8 cellular contexts compared by ENCODE assay signal in the genomic region with DNA sequence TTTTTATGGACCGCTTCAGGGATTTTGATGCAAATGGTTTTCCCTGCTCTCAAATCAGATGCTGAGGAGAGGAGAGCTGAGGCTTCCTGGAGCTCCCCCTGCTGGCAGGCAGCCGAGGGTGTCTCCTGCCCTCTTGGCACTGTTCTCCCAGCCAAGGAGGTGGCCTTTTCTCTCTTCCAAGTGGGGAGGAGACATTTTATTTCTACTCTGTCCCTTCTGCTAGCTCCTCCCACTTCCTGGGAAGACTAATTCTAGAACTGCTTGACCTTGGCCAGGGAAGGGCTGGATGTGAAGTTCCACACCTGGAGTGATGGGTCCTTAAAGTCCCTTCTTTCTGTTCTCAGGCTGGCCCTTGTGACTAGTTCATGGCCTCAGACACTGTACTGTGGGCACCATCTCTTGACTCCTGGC. TPM values are rescaled to one million over a fixed set of nuclear protein-coding genes. Genes with fewer than 3 reads are reported as not detected.
DNase-seq lines count a peak whose midpoint lies in the region; ATAC-seq and TF ChIP-seq lines count a peak whose summit lies in the region.

No MANE protein-coding gene starts in this region.

- ATAC-seq in GM19452 (IDR thresholded peaks at IDR 0.05; ENCODE audit: unreplicated experiment) = no peak

- H2BK5ac ChIP-seq in H9 (ENCODE audit: insufficient read length, low read length) = no peak overlapping the region

- no peak overlapping the region for H4K91ac ChIP-seq in H9 (ENCODE audit: insufficient read length, low read depth, low read length)

- peak overlapping the region; percentile 18 for H3K4me3 ChIP-seq in BJ (ENCODE audit: low read depth, low read length)

- peaks cover 57 to 74% of the 10 kb centered on the region in 2 experiments for H3K4me1 Mint-ChIP-seq in H9

- H3K23ac ChIP-seq in H9 (ENCODE audit: insufficient read length, low read depth, low read length) = no peak overlapping the region

- no peaks in the 10 kb centered on the region for H3K79me1 ChIP-seq in H9 (ENCODE audit: insufficient read depth, low read depth, low read length, poor library complexity, severe bottlenecking)

- no CpG with 5 or more reads among the region's 2 CpGs for WGBS in H9 (ENCODE audit: extremely low coverage, insufficient read length, low lambda C conversion rate)

- H4K20me1 ChIP-seq in H9 (ENCODE audit: control insufficient read depth, insufficient read depth, insufficient read length) = no peaks in the 10 kb centered on the region

- peak overlapping the region; percentile 17 for H3K18ac ChIP-seq in H9 (ENCODE audit: insufficient read length, low read depth, low read length)

- H3K4ac ChIP-seq in H9 (ENCODE audit: low read depth, low read length) = no peak overlapping the region; the same call in 1 of the 2 replicates

- H3K27ac Mint-ChIP-seq in H9 = peak overlapping the region; percentile 47 to 77 (median 68); a peak in 5 of 7 replicates

- H4K8ac ChIP-seq in H9 (replicated peaks; ENCODE audit: insufficient read length, low read depth, low read length) = no peak overlapping the region

- no peak overlapping the region for H3T11ph ChIP-seq in H9 (ENCODE audit: low read length)

- CTCF ChIA-PET in BJ (lab: Yijun Ruan, JAX) = interaction anchor here (0.7 to 16.9 kb wide), 34 partner anchors 9 to 573 kb away, joined by 3 to 335 read pairs (median 4); a partner anchor contains a TSS

- peaks cover 13 to 41% (median 25%) of the 10 kb centered on the region in 3 experiments; a peak in 6 of 7 replicates for H3K36me3 Mint-ChIP-seq in H9 (ENCODE audit: insufficient read depth in 1 of 3, low read depth in 3 of 3)

- no peak overlapping the region for H2AK5ac ChIP-seq in H9 (ENCODE audit: insufficient read length, low read length)

- peak overlapping the region; percentile 24 for H2BK120ac ChIP-seq in H9 (ENCODE audit: low read depth, low read length, poor library complexity, severe bottlenecking)

- no peaks in the 10 kb centered on the region for H3K9me3 ChIP-seq in H9 (ENCODE audit: control insufficient read depth, low read depth, low read length)

- no peaks in the 10 kb centered on the region for H3K27me3 ChIP-seq in BJ (ENCODE audit: control insufficient read depth, insufficient read depth, low read length)
- no peaks in the 10 kb centered on the region for H3K27me3 ChIP-seq in H9 (ENCODE audit: insufficient read depth, low read length)

- no peak overlapping the region for H3K9ac ChIP-seq in H9 (ENCODE audit: extremely low read depth, insufficient read length, low read length)

- peaks cover 14% of the 10 kb centered on the region; the same call in 1 of the 2 replicates for H3K4me1 ChIP-seq in H9 (ENCODE audit: insufficient read depth, low read length)

- peaks cover 5% of the 10 kb centered on the region for H3K23me2 ChIP-seq in H9 (ENCODE audit: insufficient read length, low read depth, low read length, poor library complexity, severe bottlenecking)

- no peak overlapping the region for H2BK12ac ChIP-seq in H9 (ENCODE audit: insufficient read length, low read depth, low read length)

- no peaks in the 10 kb centered on the region; a peak in 1 of 5 replicates for H3K9me3 Mint-ChIP-seq in H9

- H3K27ac ChIP-seq in H9 (ENCODE audit: insufficient read length, low read depth, low read length) (no peak overlapping the region), epithelial cell of prostate (peak overlapping the region; percentile 100)

- no peak overlapping the region for H2BK20ac ChIP-seq in H9 (ENCODE audit: low read depth, low read length, poor library complexity, severe bottlenecking)

- no peak overlapping the region for H2AFZ ChIP-seq in H9 (ENCODE audit: low read length)

- POLR2A ChIA-PET in BJ (lab: Charles Lee) = interaction anchor here (0.6 to 2.0 kb wide), 5 partner anchors 31 to 634 kb away, joined by 3 to 16 read pairs (median 4); no protein-coding TSS in a partner anchor

- H3K79me2 ChIP-seq in H9 (ENCODE audit: insufficient read depth, low read length) = no peaks in the 10 kb centered on the region

- peak; percentile 98 for TF ChIP-seq CTCF in BJ (IDR thresholded peaks at IDR 0.05; ENCODE audit: insufficient read depth, low read depth, low read length)
- TF ChIP-seq CTCF in H9 (conservative IDR thresholded peaks at IDR 0.05) = peak; percentile 98

- H3K4me2 ChIP-seq in H9 (ENCODE audit: insufficient read depth, insufficient read length, low read length) = no peak overlapping the region

- peak; percentile 72 for DNase-seq in BJ (ENCODE audit: low read depth)
- peak; percentile 88 for DNase-seq in H9
- DNase-seq in NOMO-1 treated with DMSO at 0.1 percent for 48 hours (lab: John Stamatoyannopoulos, UW; ENCODE audit: unreplicated experiment) = peak; percentile 55
- peak; percentile 57 for DNase-seq in activated T-cell treated with anti-CD3 and anti-CD28 coated beads for 24 hours (ENCODE audit: low read depth)
- no peak for DNase-seq in epithelial cell of prostate (ENCODE audit: low read depth, low spot score)
- DNase-seq in mucosa of gallbladder (ENCODE audit: low spot score) = peak; percentile 92
- DNase-seq in stimulated activated CD8-positive, alpha-beta memory T cell treated with anti-CD3 and anti-CD28 coated beads, Interleukin-4, amount 100 ng/mL, for 24 hours (ENCODE audit: low read depth) = peak; percentile 54

- H3K4me3 Mint-ChIP-seq in H9 = peak overlapping the region in 1 of 2 experiments; percentile 65; a peak in 2 of 5 replicates

- H3K27me3 Mint-ChIP-seq in H9 (ENCODE audit: low read depth) = peaks cover 1% of the 10 kb centered on the region; the same call in 1 of the 2 replicates

- no peak overlapping the region for H2BK15ac ChIP-seq in H9 (ENCODE audit: low read depth, low read length)

- no peak overlapping the region for H3K14ac ChIP-seq in H9 (ENCODE audit: insufficient read depth, low read length)

- peaks cover 16% of the 10 kb centered on the region for H3K36me3 ChIP-seq in BJ (ENCODE audit: control insufficient read depth, insufficient read depth, low read length)

- no peak overlapping the region for H3K56ac ChIP-seq in H9 (ENCODE audit: insufficient read length, low read depth, low read length)

- no peak overlapping the region for H4K5ac ChIP-seq in H9 (ENCODE audit: insufficient read length, low read depth, low read length)

RNA-seq across cellular contexts. Expression of a gene that starts 31.8 kb away (rescaled TPM):
- polyA plus RNA-seq in BJ (2011; rRNA removed) = 171 and 251 TPM in 2 replicates
- polyA minus RNA-seq in BJ (2011; rRNA and poly(A)+ RNA removed) = 95.6 and 169 TPM in 2 replicates
- total RNA-seq in H9 (2021) (140 and 145 TPM in 2 replicates), mucosa of gallbladder (126 TPM)

RNA-seq across cellular contexts. Expression of a gene that starts 32.4 kb away (rescaled TPM):
- polyA plus RNA-seq in BJ (2011; rRNA removed) = 29.3 and 61.2 TPM in 2 replicates
- polyA minus RNA-seq in BJ (2011; rRNA and poly(A)+ RNA removed) = 33.2 and 37.6 TPM in 2 replicates
- 15.0 and 15.7 TPM in 2 replicates for total RNA-seq in H9 (2021)
- total RNA-seq in mucosa of gallbladder = 83.8 TPM

RNA-seq across cellular contexts. Expression of a gene that starts 35.0 kb away (rescaled TPM):
- polyA plus RNA-seq in BJ (2011; rRNA removed) = 7.3 and 8.7 TPM in 2 replicates
- 8.4 and 12.2 TPM in 2 replicates for polyA minus RNA-seq in BJ (2011; rRNA and poly(A)+ RNA removed)
- total RNA-seq in H9 (2021) (1.0 and 1.3 TPM in 2 replicates), mucosa of gallbladder (43.5 TPM)

Comparison
In these comparisons a context has a peak if more than half of its experiments do, and no peak if none do; other contexts are left out.
1. RNA of a gene that starts 35.0 kb away (total RNA-seq): 43.5 TPM in mucosa of gallbladder (single experiment); 1.0 to 1.3 TPM in H9; every median in the first group is over 10 times any median in the second.